19 cellular contexts compared by ENCODE assay signal in genomic region chr12:47875732-47876131, GRCh38. TPM values are rescaled to one million over a fixed set of nuclear protein-coding genes. Genes with fewer than 3 reads are reported as not detected.
DNase-seq lines count a peak whose midpoint lies in the region; TF ChIP-seq lines count a peak whose summit lies in the region.
"Had no signal": no experiment of that assay in that cellular context is flagged by ENCODE, and none has a peak within 500 bp of the region (broad histone marks: within the 10 kb centered on the region; RNA-seq: fewer than 3 reads in every experiment).

No MANE protein-coding gene starts in this region.

- no peak overlapping the region for H3K4ac ChIP-seq in trophoblast cell (ENCODE audit: low read depth, low read length)

- no peak for DNase-seq in T-helper 2 cell treated with Interferon-gamma antibody and Interleukin-4, amounts not matched to agents 5 μg/mL and 100 μg/mL, for 36 hours (ENCODE audit: low spot score)
- no peak for DNase-seq in T-helper 2 cell
- no peak for DNase-seq in MCF 10A (ENCODE audit: unreplicated experiment)
- DNase-seq in mammary epithelial cell: no peak
- DNase-seq in activated T-helper 2 cell treated with anti-CD3 and anti-CD28 coated beads, Interferon-gamma antibody, Interleukin-2, Interleukin-4, amounts not matched to agents 10 μg/mL and 5 μg/mL and 100 μg/mL, durations not matched to agents 14 hours and 24 hours and 36 hours (ENCODE audit: low spot score): no peak
- no peak for DNase-seq in progenitor cell of endocrine pancreas (ENCODE audit: low spot score, unreplicated experiment)
- no peak for DNase-seq in trophoblast cell
- DNase-seq in erythroblast (lab: John Stamatoyannopoulos, UW): no peak
- DNase-seq: AML-193; CD4-positive, alpha-beta T cell; DMS153; DMS79; GF-D8; GOT3; H7; HFFc6 had no signal

- intact Hi-C loops in MCF 10A (cut with micrococcal nuclease) (no loop called here), mammary epithelial cell (cut with micrococcal nuclease) (loop anchor here (1.0 to 10.0 kb wide), 2 partner anchors 12 to 189 kb away; no protein-coding TSS in a partner anchor)
- intact Hi-C loops in activated T-helper 2 cell treated with anti-CD3 and anti-CD28 coated beads, Interferon-gamma antibody, Interleukin-2, Interleukin-4, amounts not matched to agents 10 μg/mL and 5 μg/mL and 100 μg/mL, durations not matched to agents 14 hours and 24 hours and 36 hours (cut with micrococcal nuclease): no loop called here

- H3K36me3 ChIP-seq in mammary epithelial cell (ENCODE audit: insufficient read depth, low read length) (peaks cover 27% of the 10 kb centered on the region), trophoblast cell (ENCODE audit: control insufficient read depth in 1 of 2, insufficient read depth in 2 of 2, low read length in 2 of 2) (no peaks in the 10 kb centered on the region)

- H3K27me3 Mint-ChIP-seq in T-helper 2 cell treated with Interferon-gamma antibody and Interleukin-4, amounts not matched to agents 5 μg/mL and 100 μg/mL, for 36 hours (ENCODE audit: low read depth): no peaks in the 10 kb centered on the region
- H3K27me3 Mint-ChIP-seq in MCF 10A (ENCODE audit: insufficient read depth, unreplicated experiment) (no peaks in the 10 kb centered on the region), progenitor cell of endocrine pancreas (peaks cover 21% of the 10 kb centered on the region)
- no peaks in the 10 kb centered on the region for H3K27me3 Mint-ChIP-seq in activated T-helper 2 cell treated with anti-CD3 and anti-CD28 coated beads, Interferon-gamma antibody, Interleukin-2, Interleukin-4, amounts not matched to agents 10 μg/mL and 5 μg/mL and 100 μg/mL, durations not matched to agents 14 hours and 24 hours and 36 hours (ENCODE audit: low read depth)
- H3K27me3 Mint-ChIP-seq: CD4-positive, alpha-beta T cell had no signal

- dilution Hi-C loops in mammary epithelial cell (cut with HindIII; ENCODE audit: low sequenced_read_pairs): loop anchor here (5.0 kb wide), 2 partner anchors 57 to 63 kb away; no protein-coding TSS in a partner anchor

- H3K23ac ChIP-seq in trophoblast cell (ENCODE audit: low read length): no peak overlapping the region

- H3K18ac ChIP-seq in trophoblast cell (ENCODE audit: low read length): no peak overlapping the region

- H3K27me3 ChIP-seq in mammary epithelial cell (ENCODE audit: insufficient read depth, low read length) (no peaks in the 10 kb centered on the region), trophoblast cell (ENCODE audit: insufficient read depth, low read length) (no peaks in the 10 kb centered on the region)

- H3K4me1 Mint-ChIP-seq in T-helper 2 cell treated with Interferon-gamma antibody and Interleukin-4, amounts not matched to agents 5 μg/mL and 100 μg/mL, for 36 hours (ENCODE audit: low read depth): peaks cover 70% of the 10 kb centered on the region
- peaks cover 18% of the 10 kb centered on the region for H3K4me1 Mint-ChIP-seq in MCF 10A (ENCODE audit: insufficient read depth, unreplicated experiment)
- peaks cover 80% of the 10 kb centered on the region for H3K4me1 Mint-ChIP-seq in activated T-helper 2 cell treated with anti-CD3 and anti-CD28 coated beads, Interferon-gamma antibody, Interleukin-2, Interleukin-4, amounts not matched to agents 10 μg/mL and 5 μg/mL and 100 μg/mL, durations not matched to agents 14 hours and 24 hours and 36 hours (ENCODE audit: low read depth)
- peaks cover 10% of the 10 kb centered on the region for H3K4me1 Mint-ChIP-seq in progenitor cell of endocrine pancreas (ENCODE audit: low read depth)

- no peak for TF ChIP-seq CTCF in MCF 10A (IDR thresholded peaks at IDR 0.05; ENCODE audit: unreplicated experiment)
- TF ChIP-seq CTCF in mammary epithelial cell (conservative IDR thresholded peaks at IDR 0.05 in 1 of 2, IDR thresholded peaks at IDR 0.05 in 1 of 2; ENCODE audit: extremely low read depth in 1 of 2, insufficient read depth in 1 of 2, low read depth in 1 of 2, low read length in 2 of 2): no peak
- TF ChIP-seq CTCF in progenitor cell of endocrine pancreas (IDR thresholded peaks at IDR 0.05; ENCODE audit: unreplicated experiment): no peak

- POLR2A ChIA-PET in MCF 10A (lab: Yijun Ruan, JAX): interaction anchor here (1.5 to 2.3 kb wide), 2 partner anchors 18 to 29 kb away, joined by 5 to 13 read pairs; partner anchors contain the start of gene VDR

- peak overlapping the region; percentile 11 for H3K27ac Mint-ChIP-seq in T-helper 2 cell treated with Interferon-gamma antibody and Interleukin-4, amounts not matched to agents 5 μg/mL and 100 μg/mL, for 36 hours
- peak overlapping the region; percentile 33 for H3K27ac Mint-ChIP-seq in MCF 10A (ENCODE audit: low read depth, unreplicated experiment)
- peak overlapping the region; percentile 83 for H3K27ac Mint-ChIP-seq in activated T-helper 2 cell treated with anti-CD3 and anti-CD28 coated beads, Interferon-gamma antibody, Interleukin-2, Interleukin-4, amounts not matched to agents 10 μg/mL and 5 μg/mL and 100 μg/mL, durations not matched to agents 14 hours and 24 hours and 36 hours
- peak overlapping the region; percentile 78 for H3K27ac Mint-ChIP-seq in progenitor cell of endocrine pancreas
- H3K27ac Mint-ChIP-seq: CD4-positive, alpha-beta T cell; HFFc6 had no signal

- no peaks in the 10 kb centered on the region for H3K9me3 Mint-ChIP-seq in T-helper 2 cell treated with Interferon-gamma antibody and Interleukin-4, amounts not matched to agents 5 μg/mL and 100 μg/mL, for 36 hours
- no peaks in the 10 kb centered on the region for H3K9me3 Mint-ChIP-seq in MCF 10A (ENCODE audit: unreplicated experiment)
- H3K9me3 Mint-ChIP-seq in activated T-helper 2 cell treated with anti-CD3 and anti-CD28 coated beads, Interferon-gamma antibody, Interleukin-2, Interleukin-4, amounts not matched to agents 10 μg/mL and 5 μg/mL and 100 μg/mL, durations not matched to agents 14 hours and 24 hours and 36 hours: no peaks in the 10 kb centered on the region
- H3K9me3 Mint-ChIP-seq in progenitor cell of endocrine pancreas (ENCODE audit: low read depth): no peaks in the 10 kb centered on the region
- H3K9me3 Mint-ChIP-seq: CD4-positive, alpha-beta T cell; HFFc6 had no signal

- H3K4me3 ChIP-seq in mammary epithelial cell (replicated peaks in 1 of 3; ENCODE audit: insufficient read depth in 1 of 3, low read depth in 2 of 3, low read length in 3 of 3) (no peak overlapping the region), trophoblast cell (ENCODE audit: low read depth, low read length) (no peak overlapping the region)
- H3K4me3 ChIP-seq: A549 had no signal

- H2BK12ac ChIP-seq in trophoblast cell (ENCODE audit: low read length): no peak overlapping the region

- H2AFZ ChIP-seq in mammary epithelial cell (ENCODE audit: low read depth, low read length) (no peak overlapping the region), trophoblast cell (ENCODE audit: insufficient read depth, low read length, poor library complexity) (no peak overlapping the region)

- no peak overlapping the region for H2AK5ac ChIP-seq in trophoblast cell (ENCODE audit: low read length)

- H4K8ac ChIP-seq in trophoblast cell (ENCODE audit: low read depth, low read length): no peak overlapping the region

- H3K79me1 ChIP-seq in trophoblast cell (ENCODE audit: low read length): no peaks in the 10 kb centered on the region

- H2BK120ac ChIP-seq in trophoblast cell (ENCODE audit: insufficient read depth, low read length, poor library complexity): no peak overlapping the region

- TF ChIP-seq POLR2A in erythroblast (IDR thresholded peaks at IDR 0.05; ENCODE audit: low read length): no peak

- H2BK5ac ChIP-seq in trophoblast cell (ENCODE audit: low read depth, low read length, poor library complexity): no peak overlapping the region

- BruUV-seq in MCF 10A (replicated peaks; lab: Mats Ljungman, UMichigan) (no TSS peak), mammary epithelial cell (replicated peaks; lab: Mats Ljungman, UMichigan) (no TSS peak)

- H4K20me1 ChIP-seq in mammary epithelial cell (ENCODE audit: insufficient read depth, low read length): no peaks in the 10 kb centered on the region

- H3K4me1 ChIP-seq in mammary epithelial cell (ENCODE audit: insufficient read depth, low read length): peaks cover 31% of the 10 kb centered on the region
- H3K4me1 ChIP-seq in trophoblast cell (ENCODE audit: control insufficient read depth in 1 of 2, insufficient read depth in 2 of 2, low read length in 2 of 2): peaks cover 0 to 4% of the 10 kb centered on the region in 2 experiments
- H3K4me1 ChIP-seq: A549 had no signal

- H4K91ac ChIP-seq in trophoblast cell (ENCODE audit: low read depth, low read length): no peak overlapping the region

- in situ Hi-C loops in mammary epithelial cell (cut with MboI; ENCODE audit: low sequenced_read_pairs in 2 of 2): no loop called here

- H3K27ac ChIP-seq in mammary epithelial cell (ENCODE audit: insufficient read depth, low read depth, low read length): no peak overlapping the region
- no peak overlapping the region for H3K27ac ChIP-seq in trophoblast cell (ENCODE audit: low read depth, low read length)
- H3K27ac ChIP-seq: 22Rv1, A549, C4-2B had no signal

- H3K9me3 ChIP-seq in mammary epithelial cell (replicated peaks; ENCODE audit: insufficient read depth, low read length): no peaks in the 10 kb centered on the region
- H3K9me3 ChIP-seq in trophoblast cell (ENCODE audit: insufficient read depth, low read depth, low read length): no peaks in the 10 kb centered on the region
- H3K9me3 ChIP-seq: A549 had no signal

- no peak overlapping the region for H4K12ac ChIP-seq in trophoblast cell (ENCODE audit: low read depth, low read length)

- H3K14ac ChIP-seq in trophoblast cell (ENCODE audit: low read length): no peak overlapping the region

- 95% methylated on average over 2 of the region's 2 CpGs for WGBS in mammary epithelial cell (ENCODE audit: low coverage, missing lambda C conversion rate)
- no CpG with 5 or more reads among the region's 2 CpGs for WGBS in trophoblast cell (ENCODE audit: extremely low coverage, insufficient coverage, insufficient read length)

- CTCF ChIA-PET in MCF 10A (lab: Yijun Ruan, JAX) (interaction anchor here (1.0 to 1.6 kb wide), 5 partner anchors 12 to 74 kb away, joined by 3 to 6 read pairs (median 4); no protein-coding TSS in a partner anchor), mammary epithelial cell (lab: Charles Lee; ENCODE audit: low non-redundant PET) (no interaction called here)

- no peak overlapping the region for H3K4me3 Mint-ChIP-seq in T-helper 2 cell treated with Interferon-gamma antibody and Interleukin-4, amounts not matched to agents 5 μg/mL and 100 μg/mL, for 36 hours
- H3K4me3 Mint-ChIP-seq in MCF 10A (ENCODE audit: unreplicated experiment): no peak overlapping the region
- no peak overlapping the region for H3K4me3 Mint-ChIP-seq in activated T-helper 2 cell treated with anti-CD3 and anti-CD28 coated beads, Interferon-gamma antibody, Interleukin-2, Interleukin-4, amounts not matched to agents 10 μg/mL and 5 μg/mL and 100 μg/mL, durations not matched to agents 14 hours and 24 hours and 36 hours (ENCODE audit: low read depth)
- no peak overlapping the region for H3K4me3 Mint-ChIP-seq in progenitor cell of endocrine pancreas (ENCODE audit: low read depth)
- H3K4me3 Mint-ChIP-seq: CD4-positive, alpha-beta T cell; HFFc6 had no signal

- peaks cover 78% of the 10 kb centered on the region for H3K79me2 ChIP-seq in mammary epithelial cell (ENCODE audit: insufficient read depth, low read length)
- no peaks in the 10 kb centered on the region for H3K79me2 ChIP-seq in trophoblast cell (ENCODE audit: control insufficient read depth, insufficient read depth, low read length, poor library complexity)

- no peak overlapping the region for H3K4me2 ChIP-seq in mammary epithelial cell (ENCODE audit: insufficient read depth, low read depth, low read length)
- H3K4me2 ChIP-seq in trophoblast cell (ENCODE audit: low read length): no peak overlapping the region
- H3K4me2 ChIP-seq: A549 had no signal

- H3K9ac ChIP-seq in mammary epithelial cell (ENCODE audit: insufficient read depth, low read length): no peak overlapping the region
- H3K9ac ChIP-seq in trophoblast cell (ENCODE audit: low read length): no peak overlapping the region

- peaks cover 76% of the 10 kb centered on the region for H3K36me3 Mint-ChIP-seq in T-helper 2 cell treated with Interferon-gamma antibody and Interleukin-4, amounts not matched to agents 5 μg/mL and 100 μg/mL, for 36 hours (ENCODE audit: low read depth)
- H3K36me3 Mint-ChIP-seq in MCF 10A (ENCODE audit: insufficient read depth, unreplicated experiment): peaks cover 43% of the 10 kb centered on the region
- peaks cover 95% of the 10 kb centered on the region for H3K36me3 Mint-ChIP-seq in activated T-helper 2 cell treated with anti-CD3 and anti-CD28 coated beads, Interferon-gamma antibody, Interleukin-2, Interleukin-4, amounts not matched to agents 10 μg/mL and 5 μg/mL and 100 μg/mL, durations not matched to agents 14 hours and 24 hours and 36 hours (ENCODE audit: low read depth)
- H3K36me3 Mint-ChIP-seq in progenitor cell of endocrine pancreas (ENCODE audit: insufficient read depth): no peaks in the 10 kb centered on the region

RNA-seq across cellular contexts. Expression of gene VDR, which starts 29.1 kb away (rescaled TPM):
- 22.3 and 23.4 TPM in 2 replicates for total RNA-seq in MCF 10A (2022)
- 10 to 100 TPM; 71.8 to 89.5 TPM for total RNA-seq in mammary epithelial cell
- polyA plus RNA-seq in mammary epithelial cell: 105 TPM
- 129 TPM for polyA minus RNA-seq in mammary epithelial cell
- 312 and 317 TPM in 2 replicates for total RNA-seq in activated T-helper 2 cell treated with anti-CD3 and anti-CD28 coated beads, Interferon-gamma antibody, Interleukin-2, Interleukin-4, amounts not matched to agents 10 μg/mL and 5 μg/mL and 100 μg/mL, durations not matched to agents 14 hours and 24 hours and 36 hours
- 0.31 and 0.38 TPM in 2 replicates for total RNA-seq in progenitor cell of endocrine pancreas
- polyA plus RNA-seq in trophoblast cell (2013): 0.56 and 0.60 TPM in 2 replicates

RNA-seq across cellular contexts. Expression of gene HDAC7, which starts 56.0 kb away (rescaled TPM):
- total RNA-seq in MCF 10A (2022) (65.0 and 80.1 TPM in 2 replicates), mammary epithelial cell (10 to 100 TPM; 17.7 to 72.1 TPM), progenitor cell of endocrine pancreas (80.0 and 81.0 TPM in 2 replicates)
- polyA plus RNA-seq in mammary epithelial cell: 30.5 TPM
- polyA minus RNA-seq in mammary epithelial cell: 96.1 TPM
- total RNA-seq in activated T-helper 2 cell treated with anti-CD3 and anti-CD28 coated beads, Interferon-gamma antibody, Interleukin-2, Interleukin-4, amounts not matched to agents 10 μg/mL and 5 μg/mL and 100 μg/mL, durations not matched to agents 14 hours and 24 hours and 36 hours: 251 and 253 TPM in 2 replicates
- polyA plus RNA-seq in trophoblast cell (2013): 47.8 and 51.3 TPM in 2 replicates

Comparison
In these comparisons a context has a peak if more than half of its experiments do, and no peak if none do; other contexts are left out.
1. H3K27ac Mint-ChIP-seq: peak in every context shown above with its lines; median percentile 83 in activated T-helper 2 cell treated with anti-CD3 and anti-CD28 coated beads, Interferon-gamma antibody, Interleukin-2, Interleukin-4, amounts not matched to agents 10 μg/mL and 5 μg/mL and 100 μg/mL, durations not matched to agents 14 hours and 24 hours and 36 hours; 78 in progenitor cell of endocrine pancreas; 33 in MCF 10A; 11 in T-helper 2 cell treated with Interferon-gamma antibody and Interleukin-4, amounts not matched to agents 5 μg/mL and 100 μg/mL, for 36 hours.
2. RNA of gene VDR, which starts 29.1 kb away (total RNA-seq): 312 to 317 TPM in activated T-helper 2 cell treated with anti-CD3 and anti-CD28 coated beads, Interferon-gamma antibody, Interleukin-2, Interleukin-4, amounts not matched to agents 10 μg/mL and 5 μg/mL and 100 μg/mL, durations not matched to agents 14 hours and 24 hours and 36 hours, 71.8 to 89.5 TPM in mammary epithelial cell and 22.3 to 23.4 TPM in MCF 10A; 0.31 to 0.38 TPM in progenitor cell of endocrine pancreas; every median in the first group is over 10 times any median in the second.